ENCODE assay signal across 12 cellular contexts in the genomic region with DNA sequence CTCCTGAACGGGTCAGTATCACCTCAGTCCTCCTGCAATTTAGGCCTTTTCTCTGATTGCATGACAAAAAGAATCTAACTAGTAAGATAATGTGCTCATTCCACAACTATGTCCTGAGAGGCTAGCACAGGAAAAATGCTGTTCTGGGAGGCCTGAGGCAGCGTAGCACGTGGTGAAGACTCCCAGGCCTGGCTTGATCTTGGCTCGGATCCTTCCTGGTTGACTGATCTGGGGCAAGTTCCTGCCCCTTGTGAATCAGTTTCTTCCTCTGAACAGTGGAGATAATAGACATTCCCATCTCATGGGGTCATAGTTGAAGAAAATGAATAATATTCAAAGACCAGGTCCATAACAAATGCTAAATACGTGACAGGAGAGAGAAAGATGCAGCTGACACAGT. TPM values are rescaled to one million over a fixed set of nuclear protein-coding genes. Genes with fewer than 3 reads are reported as not detected.
A peak's percentile ranks its signal among the peaks of the same experiment; 100 is the strongest.
DNase-seq lines count a peak whose midpoint lies in the region; ATAC-seq and TF ChIP-seq lines count a peak whose summit lies in the region.
"Had no signal": no experiment of that assay in that cellular context is flagged by ENCODE, and none has a peak within 500 bp of the region (broad histone marks: within the 10 kb centered on the region; RNA-seq: fewer than 3 reads in every experiment).

No MANE protein-coding gene starts in this region.

- H3K79me2 ChIP-seq in OCI-LY1 (ENCODE audit: insufficient read depth, low read length) = no peaks in the 10 kb centered on the region

- ATAC-seq in HG02870 (IDR thresholded peaks at IDR 0.05; ENCODE audit: unreplicated experiment) = no peak
- ATAC-seq: stimulated activated naive B cell treated with anti-CD40 and anti-IgM and Interleukin-4, amounts not matched to agents 10 μg/mL and 1 μg/mL and 100 μg/mL, for 72 hours had no signal

- no peak overlapping the region for H3K9ac ChIP-seq in OCI-LY1 (ENCODE audit: low read length)

- peak overlapping the region; percentile 64 for H3K27ac Mint-ChIP-seq in neural crest cell (ENCODE audit: unreplicated experiment)
- H3K27ac Mint-ChIP-seq: stimulated activated naive B cell treated with anti-CD40 and anti-IgM and Interleukin-4, amounts not matched to agents 10 μg/mL and 1 μg/mL and 100 μg/mL, for 72 hours had no signal

- H3K36me3 ChIP-seq in OCI-LY1 (ENCODE audit: insufficient read depth, low read length) = no peaks in the 10 kb centered on the region

- no peaks in the 10 kb centered on the region for H3K9me3 ChIP-seq in OCI-LY1 (ENCODE audit: low read length)

- DNase-seq in AG08396 (ENCODE audit: low spot score) = peak; percentile 85
- peak; percentile 91 for DNase-seq in epithelial cell of proximal tubule (ENCODE audit: low read depth)
- no peak for DNase-seq in neural crest cell (ENCODE audit: low read depth, low spot score)
- DNase-seq in ureter (ENCODE audit: low spot score) = no peak
- DNase-seq in stimulated activated naive CD4-positive, alpha-beta T cell (lab: John Stamatoyannopoulos, UW) = no peak
- no peak for DNase-seq in NCI-H2227 treated with DMSO at 0.1 percent for 48 hours (lab: John Stamatoyannopoulos, UW)
- DNase-seq: occipital lobe; SIG-M5; stimulated activated naive B cell treated with anti-CD40 and anti-IgM and Interleukin-4, amounts not matched to agents 10 μg/mL and 1 μg/mL and 100 μg/mL, for 72 hours had no signal

- H3K4me3 ChIP-seq in OCI-LY1 (ENCODE audit: low read depth, low read length, poor library complexity, severe bottlenecking) (no peak overlapping the region), epithelial cell of proximal tubule (ENCODE audit: low read depth, low read length) (no peak overlapping the region)

- no peaks in the 10 kb centered on the region for H3K9me3 Mint-ChIP-seq in neural crest cell
- H3K9me3 Mint-ChIP-seq: CD4-positive, alpha-beta T cell; stimulated activated naive B cell treated with anti-CD40 and anti-IgM and Interleukin-4, amounts not matched to agents 10 μg/mL and 1 μg/mL and 100 μg/mL, for 72 hours had no signal

- no peak overlapping the region for H3K4me2 ChIP-seq in OCI-LY1 (ENCODE audit: low read length)

- no peak overlapping the region for H3K4me3 Mint-ChIP-seq in neural crest cell
- H3K4me3 Mint-ChIP-seq: CD4-positive, alpha-beta T cell; stimulated activated naive B cell treated with anti-CD40 and anti-IgM and Interleukin-4, amounts not matched to agents 10 μg/mL and 1 μg/mL and 100 μg/mL, for 72 hours had no signal

- peaks cover 15% of the 10 kb centered on the region for H3K36me3 Mint-ChIP-seq in neural crest cell (ENCODE audit: low read depth)
- H3K36me3 Mint-ChIP-seq: stimulated activated naive B cell treated with anti-CD40 and anti-IgM and Interleukin-4, amounts not matched to agents 10 μg/mL and 1 μg/mL and 100 μg/mL, for 72 hours had no signal

- H3K27me3 Mint-ChIP-seq in neural crest cell (ENCODE audit: low read depth) = no peaks in the 10 kb centered on the region
- H3K27me3 Mint-ChIP-seq: CD4-positive, alpha-beta T cell had no signal

- TF ChIP-seq CTCF in OCI-LY1 (IDR thresholded peaks at IDR 0.05; ENCODE audit: low read length) (no peak), epithelial cell of proximal tubule (conservative IDR thresholded peaks at IDR 0.05; ENCODE audit: low read depth, low read length) (no peak), neural crest cell (conservative IDR thresholded peaks at IDR 0.05) (no peak)

- H3K4me1 Mint-ChIP-seq in neural crest cell = peaks cover 55% of the 10 kb centered on the region

- H3K27ac ChIP-seq in OCI-LY1 (ENCODE audit: low read depth, low read length, poor library complexity, severe bottlenecking) = no peak overlapping the region

- no peaks in the 10 kb centered on the region for H3F3A ChIP-seq in OCI-LY1 (ENCODE audit: insufficient read depth, low read length)

- H2AFZ ChIP-seq in OCI-LY1 (ENCODE audit: low read length) = 0 out of 2 replicates have a peak overlapping the region, but pooled peaks have one; percentile 33

- H3K4me1 ChIP-seq in OCI-LY1 (ENCODE audit: insufficient read depth, low read length, severe bottlenecking) = peaks cover 24% of the 10 kb centered on the region

- no peaks in the 10 kb centered on the region for H3K27me3 ChIP-seq in OCI-LY1 (ENCODE audit: insufficient read depth, low read length)

- no peaks in the 10 kb centered on the region for H3K9me2 ChIP-seq in OCI-LY1 (ENCODE audit: low read depth, low read length)

- H4K20me1 ChIP-seq in OCI-LY1 (ENCODE audit: insufficient read depth, low read length) = no peaks in the 10 kb centered on the region

RNA-seq across cellular contexts. Expression of gene FBLN7, which starts 12.3 kb away (rescaled TPM):
- total RNA-seq in epithelial cell of proximal tubule (1.6 TPM in 1 of 2 replicates, not detected in the other), neural crest cell (19.1 and 21.4 TPM in 2 replicates), ureter (8.9 TPM)

Comparison
In these comparisons a context has a peak if more than half of its experiments do, and no peak if none do; other contexts are left out.
1. DNase-seq: peak in AG08396 (single experiment) and epithelial cell of proximal tubule (single experiment); none in neural crest cell (single experiment), ureter (single experiment), stimulated activated naive CD4-positive, alpha-beta T cell (0 of 6) and NCI-H2227 treated with DMSO at 0.1 percent for 48 hours (single experiment).